Comparison of ENCODE assay signal across 8 cellular contexts in genomic region chr3:69086133-69086722, GRCh38. TPM values are rescaled to one million over a fixed set of nuclear protein-coding genes. Genes with fewer than 3 reads are reported as not detected.
DNase-seq lines count a peak whose midpoint lies in the region; ATAC-seq and TF ChIP-seq lines count a peak whose summit lies in the region.

No MANE protein-coding gene starts in this region.

- peak overlapping the region; percentile 97 for H3K27ac Mint-ChIP-seq in activated CD4-positive, alpha-beta T cell treated with anti-CD3 and anti-CD28 coated beads for 36 hours

- H3K9ac ChIP-seq in liver (ENCODE audit: low read depth in 1 of 2, low read length in 2 of 2) = peak overlapping the region; percentile 43 to 91

- peaks cover 64% of the 10 kb centered on the region for H3K4me1 Mint-ChIP-seq in activated CD4-positive, alpha-beta T cell treated with anti-CD3 and anti-CD28 coated beads for 36 hours

- no peaks in the 10 kb centered on the region for H3K9me3 Mint-ChIP-seq in activated CD4-positive, alpha-beta T cell treated with anti-CD3 and anti-CD28 coated beads for 36 hours (ENCODE audit: low read depth)

- DNase-seq in GM12864 (ENCODE audit: low read depth) = no peak
- peak; percentile 74 for DNase-seq in NCI-H226
- peak; percentile 93 for DNase-seq in activated CD4-positive, alpha-beta T cell treated with anti-CD3 and anti-CD28 coated beads for 36 hours
- DNase-seq in stimulated activated CD4-positive, alpha-beta T cell treated with anti-CD3 and anti-CD28 coated beads, Interleukin-1b, Interleukin-23, amount 100 ng/mL, for 48 hours = peak; percentile 90

- TF ChIP-seq RAD21 in liver (IDR thresholded peaks at IDR 0.05) = no peak

- H3K4me3 Mint-ChIP-seq in activated CD4-positive, alpha-beta T cell treated with anti-CD3 and anti-CD28 coated beads for 36 hours = peak overlapping the region; percentile 90

- H3K36me3 Mint-ChIP-seq in activated CD4-positive, alpha-beta T cell treated with anti-CD3 and anti-CD28 coated beads for 36 hours (ENCODE audit: low read depth) = peaks cover 31% of the 10 kb centered on the region

- no peaks in the 10 kb centered on the region for H3K36me3 ChIP-seq in liver (ENCODE audit: control insufficient read depth in 4 of 4, insufficient read depth in 3 of 4, low read depth in 1 of 4, low read length in 3 of 4)

- POLR2A ChIA-PET in activated CD4-positive, alpha-beta T cell treated with anti-CD3 and anti-CD28 coated beads for 36 hours (lab: Charles Lee) = interaction anchor here (0.6 to 1.1 kb wide), 3 partner anchors 8 to 95 kb away, joined by 3 to 4 read pairs (median 3); no protein-coding TSS in a partner anchor

- WGBS in liver = 16% methylated on average over 5 of the region's 5 CpGs

- intact Hi-C loops in activated CD4-positive, alpha-beta T cell treated with anti-CD3 and anti-CD28 coated beads for 36 hours (cut with DNase I, micrococcal nuclease) = loop anchor here (10.0 kb wide), 2 partner anchors 1431 to 1979 kb away; partner anchors contain the start of gene SUCLG2 (in 1 of the 2)

- no peak for TF ChIP-seq CTCF in GM12864 (IDR thresholded peaks at IDR 0.05; ENCODE audit: low read depth, low read length, missing control alignments)
- TF ChIP-seq CTCF in liver (IDR thresholded peaks at IDR 0.05; ENCODE audit: low read depth, low read length, missing input control) = no peak

- H3K27me3 Mint-ChIP-seq in activated CD4-positive, alpha-beta T cell treated with anti-CD3 and anti-CD28 coated beads for 36 hours = no peaks in the 10 kb centered on the region

- H3K27ac ChIP-seq in cingulate gyrus (ENCODE audit: low read depth, low read length) (peak overlapping the region; percentile 98), liver (ENCODE audit: low read depth in 1 of 2, low read length in 2 of 2) (peak overlapping the region; percentile 85 to 94)

- no peaks in the 10 kb centered on the region for H3K9me3 ChIP-seq in liver (ENCODE audit: control insufficient read depth in 4 of 4, low read length in 3 of 4)

- ATAC-seq in activated CD4-positive, alpha-beta T cell treated with anti-CD3 and anti-CD28 coated beads for 36 hours = peak; percentile 39
- ATAC-seq in HG03045 (IDR thresholded peaks at IDR 0.05; ENCODE audit: unreplicated experiment) = no peak
- ATAC-seq in HG03520 (IDR thresholded peaks at IDR 0.05; ENCODE audit: unreplicated experiment) = no peak

- H3K4me3 ChIP-seq in GM12864 (ENCODE audit: low read depth, low read length) (peak overlapping the region; percentile 75), liver (ENCODE audit: low read depth in 1 of 3, low read length in 3 of 3) (peak overlapping the region; percentile 73 to 97 (median 83))

- no peaks in the 10 kb centered on the region for H3K27me3 ChIP-seq in liver (ENCODE audit: control insufficient read depth in 4 of 4, insufficient read depth in 4 of 4, low read length in 3 of 4)

- peaks cover 7 to 23% (median 16%) of the 10 kb centered on the region in 4 donors for H3K4me1 ChIP-seq in liver (ENCODE audit: control insufficient read depth in 4 of 4, insufficient read depth in 4 of 4, low read length in 3 of 4)

- CTCF ChIA-PET in activated CD4-positive, alpha-beta T cell treated with anti-CD3 and anti-CD28 coated beads for 36 hours (lab: Charles Lee) = interaction anchor here (0.8 to 6.7 kb wide), 5 partner anchors 11 to 219 kb away, joined by 3 to 24 read pairs (median 5); partner anchors contain the start of gene TMF1

TF ChIP-seq in liver, 16 proteins besides CTCF, POLR2A, EP300 and RAD21:
- TF ChIP-seq YY1 (IDR thresholded peaks at IDR 0.05) (no peak), EGR1 (IDR thresholded peaks at IDR 0.05; ENCODE audit: low read depth in 2 of 2) (no peak), HNF4A (conservative IDR thresholded peaks at IDR 0.05) (peak in 1 of 2 donors; percentile 9), RXRA (IDR thresholded peaks at IDR 0.05) (no peak), SP1 (IDR thresholded peaks at IDR 0.05) (peak; percentile 9), HNF4G (IDR thresholded peaks at IDR 0.05) (no peak)

RNA-seq across cellular contexts. Expression of gene ARL6IP5, which starts 1.5 kb away (rescaled TPM):
- 10 to 100 TPM; 60.4 to 76.0 TPM for total RNA-seq in activated CD4-positive, alpha-beta T cell treated with anti-CD3 and anti-CD28 coated beads for 36 hours
- 10 to 100 TPM; 28.7 to 38.9 TPM for total RNA-seq in liver
- 10 to 100 TPM; 25.1 to 46.0 TPM for polyA plus RNA-seq in liver

RNA-seq across cellular contexts. Expression of gene UBA3, which starts 6.1 kb away (rescaled TPM):
- total RNA-seq in activated CD4-positive, alpha-beta T cell treated with anti-CD3 and anti-CD28 coated beads for 36 hours = 10 to 100 TPM; 59.5 to 72.2 TPM
- 10 to 100 TPM; 32.3 to 34.4 TPM for total RNA-seq in liver
- polyA plus RNA-seq in liver = 10 to 100 TPM; 13.1 to 20.5 TPM

RNA-seq across cellular contexts. Expression of gene TMF1, which starts 34.1 kb away (rescaled TPM):
- total RNA-seq in activated CD4-positive, alpha-beta T cell treated with anti-CD3 and anti-CD28 coated beads for 36 hours = 10 to 100 TPM; 33.2 to 34.1 TPM
- 10 to 100 TPM; 11.3 to 19.4 TPM for total RNA-seq in liver
- polyA plus RNA-seq in liver = 1 to 10 TPM; 5.5 to 5.9 TPM

RNA-seq across cellular contexts. Expression of gene LMOD3, which starts 36.2 kb away (rescaled TPM):
- not detected for total RNA-seq in activated CD4-positive, alpha-beta T cell treated with anti-CD3 and anti-CD28 coated beads for 36 hours
- not detected for total RNA-seq in liver
- under 1 TPM; 0.02 to 0.04 TPM for polyA plus RNA-seq in liver
